Comparison of ENCODE assay signal across 1 cellular context in genomic region chr14:71486274-71486673, GRCh38.
TF ChIP-seq lines count a peak whose summit lies in the region.

No MANE protein-coding gene starts in this region.

TF ChIP-seq in WTC11, 78 proteins besides CTCF, POLR2A, EP300 and RAD21 (continued from another document):
- TF ChIP-seq, protein P1, sequence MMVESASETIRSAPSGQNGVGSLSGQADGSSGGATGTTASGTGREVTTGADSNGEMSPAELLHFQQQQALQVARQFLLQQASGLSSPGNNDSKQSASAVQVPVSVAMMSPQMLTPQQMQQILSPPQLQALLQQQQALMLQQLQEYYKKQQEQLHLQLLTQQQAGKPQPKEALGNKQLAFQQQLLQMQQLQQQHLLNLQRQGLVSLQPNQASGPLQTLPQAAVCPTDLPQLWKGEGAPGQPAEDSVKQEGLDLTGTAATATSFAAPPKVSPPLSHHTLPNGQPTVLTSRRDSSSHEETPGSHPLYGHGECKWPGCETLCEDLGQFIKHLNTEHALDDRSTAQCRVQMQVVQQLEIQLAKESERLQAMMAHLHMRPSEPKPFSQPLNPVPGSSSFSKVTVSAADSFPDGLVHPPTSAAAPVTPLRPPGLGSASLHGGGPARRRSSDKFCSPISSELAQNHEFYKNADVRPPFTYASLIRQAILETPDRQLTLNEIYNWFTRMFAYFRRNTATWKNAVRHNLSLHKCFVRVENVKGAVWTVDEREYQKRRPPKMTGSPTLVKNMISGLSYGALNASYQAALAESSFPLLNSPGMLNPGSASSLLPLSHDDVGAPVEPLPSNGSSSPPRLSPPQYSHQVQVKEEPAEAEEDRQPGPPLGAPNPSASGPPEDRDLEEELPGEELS (CRISPR knock-in tag; IDR thresholded peaks at IDR 0.05) = no peak
